In genomic region chr2:2840681-2841300, GRCh38 we compare ENCODE assay signal across 17 cellular contexts.
A peak's percentile ranks its signal among the peaks of the same experiment; 100 is the strongest.
DNase-seq lines count a peak whose midpoint lies in the region; ATAC-seq lines count a peak whose summit lies in the region.
"Had no signal": no experiment of that assay in that cellular context is flagged by ENCODE, and none has a peak within 500 bp of the region (broad histone marks: within the 10 kb centered on the region; RNA-seq: fewer than 3 reads in every experiment).

No MANE protein-coding gene starts in this region.

- no peak overlapping the region for H3K27ac Mint-ChIP-seq in activated CD8-positive, alpha-beta memory T cell treated with anti-CD3 and anti-CD28 coated beads, Interleukin-2, amount 10 ng/mL, durations not matched to agents 7 days and 5 days

- H2BK5ac ChIP-seq in mesenchymal stem cell (ENCODE audit: low read depth, low read length, poor library complexity, severe bottlenecking), result no peak overlapping the region

- no peak overlapping the region for H4K8ac ChIP-seq in mesenchymal stem cell (ENCODE audit: low read length)

- H2AK5ac ChIP-seq in mesenchymal stem cell (ENCODE audit: low read length, severe bottlenecking), result no peak overlapping the region

- H2BK12ac ChIP-seq in mesenchymal stem cell (ENCODE audit: low read length in 2 of 2), result no peak overlapping the region

- DNase-seq in activated CD8-positive, alpha-beta memory T cell treated with anti-CD3 and anti-CD28 coated beads, Interleukin-2, amount 10 ng/mL, durations not matched to agents 7 days and 5 days, result peak; percentile 15
- DNase-seq in activated CD8-positive, alpha-beta memory T cell treated with anti-CD3 and anti-CD28 coated beads, Interleukin-2, amount 50 U/mL, for 48 hours, result no peak
- DNase-seq in SW480 (ENCODE audit: low spot score) (peak; percentile 51), mesenchymal stem cell (no peak), ureter (ENCODE audit: low spot score) (peak; percentile 43)
- DNase-seq in activated CD4-positive, alpha-beta T cell treated with anti-CD3 and anti-CD28 coated beads, Interleukin-2, amount 50 U/mL, for 48 hours, result no peak
- DNase-seq: GF-D8, HCEC 1CT, IMR-90, Karpas-422, MG63, NCI-H1092 treated with DMSO at 0.1 percent for 48 hours, NCI-H774, PC-3 had no signal

- no peak overlapping the region for H3K18ac ChIP-seq in mesenchymal stem cell (ENCODE audit: low read depth in 1 of 2, low read length in 2 of 2)

- no peaks in the 10 kb centered on the region for H3K4me1 ChIP-seq in mesenchymal stem cell (ENCODE audit: control insufficient read depth, insufficient read depth, low read depth, low read length)
- H3K4me1 ChIP-seq: A549 had no signal

- no peak for ATAC-seq in activated CD8-positive, alpha-beta memory T cell treated with anti-CD3 and anti-CD28 coated beads, Interleukin-2, amount 10 ng/mL, durations not matched to agents 7 days and 5 days
- ATAC-seq in activated CD4-positive, CD25-positive, alpha-beta regulatory T cell treated with anti-CD3 and anti-CD28 coated beads, Interleukin-2, amount 50 U/mL, for 24 hours, result no peak
- ATAC-seq: A549, PC-3 had no signal

- no peak overlapping the region for H3K14ac ChIP-seq in mesenchymal stem cell (ENCODE audit: low read length in 2 of 2)

- H3K79me1 ChIP-seq in mesenchymal stem cell (replicated peaks; ENCODE audit: low read length, poor library complexity, severe bottlenecking), result no peaks in the 10 kb centered on the region

- H3K4me1 Mint-ChIP-seq in activated CD8-positive, alpha-beta memory T cell treated with anti-CD3 and anti-CD28 coated beads, Interleukin-2, amount 10 ng/mL, durations not matched to agents 7 days and 5 days, result no peaks in the 10 kb centered on the region

- whole genome bisulfite sequencing in mesenchymal stem cell, result 92% methylated on average over 17 of the region's 17 CpGs

- CTCF ChIA-PET in activated CD8-positive, alpha-beta memory T cell treated with anti-CD3 and anti-CD28 coated beads, Interleukin-2, amount 10 ng/mL, durations not matched to agents 7 days and 5 days (lab: Charles Lee), result no interaction called here

- no peak overlapping the region for H3K9ac ChIP-seq in mesenchymal stem cell (ENCODE audit: low read length)

- no peaks in the 10 kb centered on the region for H3K36me3 Mint-ChIP-seq in activated CD8-positive, alpha-beta memory T cell treated with anti-CD3 and anti-CD28 coated beads, Interleukin-2, amount 10 ng/mL, durations not matched to agents 7 days and 5 days

- no peak overlapping the region for H4K91ac ChIP-seq in mesenchymal stem cell (ENCODE audit: low read length)

- H2BK15ac ChIP-seq in mesenchymal stem cell (ENCODE audit: low read depth, poor library complexity, severe bottlenecking), result peak overlapping the region; percentile 57

- H3K36me3 ChIP-seq in mesenchymal stem cell (ENCODE audit: control insufficient read depth in 1 of 2, insufficient read depth in 2 of 2, low read depth in 1 of 2, low read length in 2 of 2), result no peaks in the 10 kb centered on the region
- H3K36me3 ChIP-seq: MG63 had no signal

- no peak overlapping the region for H2BK120ac ChIP-seq in mesenchymal stem cell (ENCODE audit: low read depth, low read length)

- no peak overlapping the region for H3K27ac ChIP-seq in mesenchymal stem cell (ENCODE audit: low read length, poor library complexity, severe bottlenecking)
- H3K27ac ChIP-seq: A549, RWPE1 had no signal

- H3K4me3 ChIP-seq in mesenchymal stem cell (ENCODE audit: insufficient read depth in 1 of 2, low read depth in 1 of 2, low read length in 2 of 2), result no peak overlapping the region
- H3K4me3 ChIP-seq: A549, MG63 had no signal

- H2AFZ ChIP-seq in mesenchymal stem cell (ENCODE audit: low read depth, low read length), result no peak overlapping the region

- no peaks in the 10 kb centered on the region for H3K9me3 Mint-ChIP-seq in activated CD8-positive, alpha-beta memory T cell treated with anti-CD3 and anti-CD28 coated beads, Interleukin-2, amount 10 ng/mL, durations not matched to agents 7 days and 5 days (ENCODE audit: low read depth)

- no peak overlapping the region for H3K4me3 Mint-ChIP-seq in activated CD8-positive, alpha-beta memory T cell treated with anti-CD3 and anti-CD28 coated beads, Interleukin-2, amount 10 ng/mL, durations not matched to agents 7 days and 5 days

- no peaks in the 10 kb centered on the region for H3K9me3 ChIP-seq in mesenchymal stem cell (ENCODE audit: control insufficient read depth, low read length)
- H3K9me3 ChIP-seq: A549, MG63 had no signal

- H3K4ac ChIP-seq in mesenchymal stem cell (ENCODE audit: low read depth in 1 of 2, low read length in 2 of 2), result no peak overlapping the region

- no peaks in the 10 kb centered on the region for H3K27me3 Mint-ChIP-seq in activated CD8-positive, alpha-beta memory T cell treated with anti-CD3 and anti-CD28 coated beads, Interleukin-2, amount 10 ng/mL, durations not matched to agents 7 days and 5 days

- no peaks in the 10 kb centered on the region for H3K27me3 ChIP-seq in mesenchymal stem cell (ENCODE audit: control insufficient read depth in 1 of 2, insufficient read depth in 1 of 2, low read length in 2 of 2)
- H3K27me3 ChIP-seq: MG63 had no signal

- no peak overlapping the region for H3K23ac ChIP-seq in mesenchymal stem cell (ENCODE audit: low read length in 2 of 2)

- H3K4me2 ChIP-seq in mesenchymal stem cell (ENCODE audit: low read length, poor library complexity, severe bottlenecking), result no peak overlapping the region
- H3K4me2 ChIP-seq: A549 had no signal

Comparison
In these comparisons a context has a peak if more than half of its experiments do, and no peak if none do; other contexts are left out.
1. DNase-seq: peak in activated CD8-positive, alpha-beta memory T cell treated with anti-CD3 and anti-CD28 coated beads, Interleukin-2, amount 10 ng/mL, durations not matched to agents 7 days and 5 days (single experiment), SW480 (single experiment) and ureter (single experiment); none in activated CD8-positive, alpha-beta memory T cell treated with anti-CD3 and anti-CD28 coated beads, Interleukin-2, amount 50 U/mL, for 48 hours (single experiment), mesenchymal stem cell (single experiment) and activated CD4-positive, alpha-beta T cell treated with anti-CD3 and anti-CD28 coated beads, Interleukin-2, amount 50 U/mL, for 48 hours (0 of 2).